In genomic region chr16:11133344-11133921, GRCh38 we compare ENCODE assay signal across 9 cellular contexts.
A peak's percentile ranks its signal among the peaks of the same experiment; 100 is the strongest.
DNase-seq lines count a peak whose midpoint lies in the region; ATAC-seq and TF ChIP-seq lines count a peak whose summit lies in the region.
"Had no signal": no experiment of that assay in that cellular context is flagged by ENCODE, and none has a peak within 500 bp of the region (broad histone marks: within the 10 kb centered on the region; RNA-seq: fewer than 3 reads in every experiment).

No MANE protein-coding gene starts in this region.

- BruUV-seq in PC-3 (replicated peaks; lab: Mats Ljungman, UMichigan) = no TSS peak

- TF ChIP-seq CTCF in BJ (IDR thresholded peaks at IDR 0.05; ENCODE audit: insufficient read depth, low read depth, low read length) = no peak
- no peak for TF ChIP-seq CTCF in PC-3 (conservative IDR thresholded peaks at IDR 0.05; ENCODE audit: low read depth, low read length)
- no peak for TF ChIP-seq CTCF in nephron (IDR thresholded peaks at IDR 0.05; ENCODE audit: unreplicated experiment in 3 of 3)

- H3K9me2 ChIP-seq in PC-3 (replicated peaks; ENCODE audit: low read length) = no peaks in the 10 kb centered on the region

- H3K4me1 ChIP-seq in PC-3 (ENCODE audit: insufficient read depth, low read length) = peaks cover 57% of the 10 kb centered on the region

- peak overlapping the region; percentile 26; the same call in 1 of the 2 replicates for H3K9ac ChIP-seq in PC-3 (ENCODE audit: low read length)

- peak; percentile 85 for ATAC-seq in PC-3
- no peak for ATAC-seq in GM18909 (IDR thresholded peaks at IDR 0.05; ENCODE audit: poor library complexity, unreplicated experiment)
- ATAC-seq in GM21737 (IDR thresholded peaks at IDR 0.05; ENCODE audit: unreplicated experiment) = no peak

- peak overlapping the region; percentile 39; the same call in 1 of the 2 replicates for H2AFZ ChIP-seq in PC-3 (ENCODE audit: low read length)

- H3K4me3 ChIP-seq in BJ (ENCODE audit: low read depth, low read length) (no peak overlapping the region), PC-3 (ENCODE audit: low read length) (peak overlapping the region; percentile 38; the same call in 1 of the 2 replicates)

- no peaks in the 10 kb centered on the region for H4K20me1 ChIP-seq in PC-3 (ENCODE audit: low read length)

- DNase-seq in BJ (ENCODE audit: low read depth) (peak; percentile 80), PC-3 (peak; percentile 91), fibroblast of gingiva (ENCODE audit: low read depth) (peak; percentile 91), OCI-M1 (lab: John Stamatoyannopoulos, UW) (no peak)
- DNase-seq in effector CD8-positive, alpha-beta T cell (lab: John Stamatoyannopoulos, UW) = no peak
- DNase-seq: activated T-cell treated with anti-CD3 and anti-CD28 coated beads, Interleukin-2, amount 50 U/mL, for 72 hours had no signal

- H3K27me3 ChIP-seq in BJ (ENCODE audit: control insufficient read depth, insufficient read depth, low read length) = no peaks in the 10 kb centered on the region
- no peaks in the 10 kb centered on the region for H3K27me3 ChIP-seq in PC-3 (ENCODE audit: low read length)

- H3K4me3 Mint-ChIP-seq in nephron = peak overlapping the region in 2 of 3 experiments; percentile 6 to 40
- H3K4me3 Mint-ChIP-seq: activated T-cell treated with anti-CD3 and anti-CD28 coated beads, Interleukin-2, amount 50 U/mL, for 72 hours had no signal

- H3K36me3 ChIP-seq in BJ (ENCODE audit: control insufficient read depth, insufficient read depth, low read length) (no peaks in the 10 kb centered on the region; the same call in 1 of the 2 replicates), PC-3 (ENCODE audit: low read depth, low read length) (no peaks in the 10 kb centered on the region)

- H3K9me3 ChIP-seq in PC-3 (ENCODE audit: low read length) = no peaks in the 10 kb centered on the region

- H3K9me3 Mint-ChIP-seq in nephron = no peaks in the 10 kb centered on the region
- H3K9me3 Mint-ChIP-seq: activated T-cell treated with anti-CD3 and anti-CD28 coated beads, Interleukin-2, amount 50 U/mL, for 72 hours had no signal

- CTCF ChIA-PET in BJ (lab: Yijun Ruan, JAX) (interaction anchor here (0.6 to 3.2 kb wide), 5 partner anchors 10 to 122 kb away, joined by 3 to 11 read pairs (median 4); partner anchors contain the start of gene SOCS1), PC-3 (lab: Charles Lee) (interaction anchor here (0.7 to 1.1 kb wide), 2 partner anchors 31 to 122 kb away, joined by 3 to 10 read pairs; partner anchors contain the start of gene SOCS1)

- peak overlapping the region; percentile 92 for H3K27ac ChIP-seq in PC-3 (ENCODE audit: low read length)

- H3F3A ChIP-seq in PC-3 (ENCODE audit: low read length, unreplicated experiment) = peaks cover 5% of the 10 kb centered on the region

- H3K79me2 ChIP-seq in PC-3 (ENCODE audit: low read length) = no peaks in the 10 kb centered on the region

- peaks cover 82% of the 10 kb centered on the region for H3K4me1 Mint-ChIP-seq in nephron

- peaks cover 6% of the 10 kb centered on the region for H3K27me3 Mint-ChIP-seq in nephron (ENCODE audit: low read depth)

- POLR2A ChIA-PET in BJ (lab: Charles Lee) = interaction anchor here (0.6 kb wide), 1 partner anchor 28 kb away, joined by 3 read pairs; no protein-coding TSS in a partner anchor
- POLR2A ChIA-PET in PC-3 (lab: Charles Lee; ENCODE audit: unreplicated experiment) = interaction anchor here (0.6 kb wide), 2 partner anchors 40 to 123 kb away, joined by 6 to 8 read pairs; partner anchors contain the start of gene SOCS1

- H3K36me3 Mint-ChIP-seq in nephron (ENCODE audit: low read depth) = peaks cover 7% of the 10 kb centered on the region

- peak overlapping the region; percentile 82 to 95 (median 88) for H3K27ac Mint-ChIP-seq in nephron
- H3K27ac Mint-ChIP-seq: activated T-cell treated with anti-CD3 and anti-CD28 coated beads, Interleukin-2, amount 50 U/mL, for 72 hours had no signal

- H3K4me2 ChIP-seq in PC-3 (ENCODE audit: low read length) = peak overlapping the region; percentile 77

- intact Hi-C loops in PC-3 (cut with micrococcal nuclease) = loop anchor here (10.0 kb wide), 1 partner anchor 121 kb away; the partner anchor contains the start of gene SOCS1

Comparison
In these comparisons a context has a peak if more than half of its experiments do, and no peak if none do; other contexts are left out.
1. DNase-seq: peak in BJ (single experiment), PC-3 (single experiment) and fibroblast of gingiva (single experiment); none in OCI-M1 (single experiment) and effector CD8-positive, alpha-beta T cell (single experiment).